8 cellular contexts compared by ENCODE assay signal in genomic region chr17:73228748-73229236, GRCh38. TPM values are rescaled to one million over a fixed set of nuclear protein-coding genes. Genes with fewer than 3 reads are reported as not detected.
A peak's percentile ranks its signal among the peaks of the same experiment; 100 is the strongest.
DNase-seq lines count a peak whose midpoint lies in the region; FAIRE-seq and TF ChIP-seq lines count a peak whose summit lies in the region.

No MANE protein-coding gene starts in this region.

- no peak overlapping the region for H3K56ac ChIP-seq in H1 (replicated peaks; ENCODE audit: insufficient read length, low read depth, low read length)

- H3K9ac ChIP-seq in H1 (replicated peaks in 1 of 4; ENCODE audit: extremely low read depth in 1 of 4, low read depth in 3 of 4, low read length in 3 of 4) = no peak overlapping the region

- TF ChIP-seq RAD21 in H1 (IDR thresholded peaks at IDR 0.05 in 1 of 2, conservative IDR thresholded peaks at IDR 0.05 in 1 of 2; ENCODE audit: low read depth in 2 of 2, low read length in 2 of 2) = no peak

- no peaks in the 10 kb centered on the region for H3K9me3 ChIP-seq in H1 (ENCODE audit: insufficient read depth in 2 of 2, low read depth in 1 of 2, low read length in 1 of 2)

- no peak overlapping the region for H4K5ac ChIP-seq in H1 (ENCODE audit: insufficient read length, low read depth, low read length)

- peak; percentile 95 for DNase-seq in AG08395 (ENCODE audit: low spot score)
- peak; percentile 68 for DNase-seq in GM12865 (ENCODE audit: low read depth)
- DNase-seq in HS-5 (ENCODE audit: low read depth) = peak; percentile 60
- peak; percentile 63 for DNase-seq in SW480 (ENCODE audit: low spot score)
- DNase-seq in H1 (ENCODE audit: low read depth in 1 of 2, low spot score in 2 of 2) = no peak
- DNase-seq in mesothelial cell of epicardium (ENCODE audit: low spot score in 2 of 2, unreplicated experiment in 2 of 2) = no peak
- DNase-seq in central memory CD4-positive, alpha-beta T cell = no peak
- DNase-seq in inferior parietal cortex (ENCODE audit: extremely low spot score) = no peak

- WGBS in H1 (ENCODE audit: extremely low coverage in 1 of 2, insufficient coverage in 1 of 2, insufficient read length in 1 of 2, insufficient replicate concordance in 2 of 2, low coverage in 1 of 2, low lambda C conversion rate in 2 of 2, missing lambda C conversion rate in 1 of 2), 2 experiments = 55% methylated on average over 2 of the region's 2 CpGs; no CpG with 5 or more reads in 1 of the 2 experiments

- H3K4me1 Mint-ChIP-seq in mesothelial cell of epicardium = peaks cover 55% of the 10 kb centered on the region

- no peak overlapping the region for H3K27ac Mint-ChIP-seq in mesothelial cell of epicardium

- no peak overlapping the region for H3K27ac ChIP-seq in H1 (ENCODE audit: low read depth, low read length)

- POLR2A ChIA-PET in H1 (lab: Charles Lee; ENCODE audit: partially characterized antibody) = interaction anchor here (1.2 to 2.3 kb wide), 2 partner anchors 12 to 22 kb away, joined by 4 to 13 read pairs; no protein-coding TSS in a partner anchor

- no peak overlapping the region for H4K8ac ChIP-seq in H1 (ENCODE audit: extremely low read depth, insufficient read depth, low read length)

- H2BK5ac ChIP-seq in H1 (ENCODE audit: low read depth, low read length) = no peak overlapping the region

- H4K91ac ChIP-seq in H1 (replicated peaks; ENCODE audit: insufficient read length, low read length) = no peak overlapping the region

- H3K4me2 ChIP-seq in H1 (ENCODE audit: insufficient read depth in 1 of 2, low read depth in 2 of 2, low read length in 2 of 2) = no peak overlapping the region

- no peaks in the 10 kb centered on the region for H3K36me3 Mint-ChIP-seq in mesothelial cell of epicardium

- no peak overlapping the region for H3K4ac ChIP-seq in H1 (replicated peaks; ENCODE audit: insufficient read length, low read depth, low read length)

- H2BK15ac ChIP-seq in H1 (ENCODE audit: low read length) = no peak overlapping the region

- H2AFZ ChIP-seq in H1 (ENCODE audit: low read length) = no peak overlapping the region

- H3K79me1 ChIP-seq in H1 (ENCODE audit: low read depth, low read length) = peaks cover 7% of the 10 kb centered on the region

- H3K23me2 ChIP-seq in H1 (ENCODE audit: low read depth, low read length) = peaks cover 6% of the 10 kb centered on the region

- H2BK12ac ChIP-seq in H1 (ENCODE audit: low read depth, low read length) = no peak overlapping the region

- H3K18ac ChIP-seq in H1 (ENCODE audit: extremely low read depth, low read length) = no peak overlapping the region

- peaks cover 2 to 8% of the 10 kb centered on the region in 2 experiments for H4K20me1 ChIP-seq in H1 (replicated peaks in 1 of 2; ENCODE audit: control insufficient read depth in 1 of 2, insufficient read depth in 2 of 2, low read length in 2 of 2)

- H3K9me3 Mint-ChIP-seq in mesothelial cell of epicardium = no peaks in the 10 kb centered on the region

- TF ChIP-seq CTCF in GM12865 (IDR thresholded peaks at IDR 0.05; ENCODE audit: insufficient read depth, low read depth, low read length, missing control alignments) = no peak
- no peak for TF ChIP-seq CTCF in H1 (IDR thresholded peaks at IDR 0.05; ENCODE audit: control extremely low read depth in 1 of 3, insufficient read depth in 1 of 3, low read depth in 1 of 3, low read length in 3 of 3)
- no peak for TF ChIP-seq CTCF in mesothelial cell of epicardium (IDR thresholded peaks at IDR 0.05; ENCODE audit: unreplicated experiment)

- no peak overlapping the region for H3K23ac ChIP-seq in H1 (ENCODE audit: insufficient read length)

- TF ChIP-seq EP300 in H1 (IDR thresholded peaks at IDR 0.05; ENCODE audit: borderline replicate concordance in 1 of 2, low read depth in 2 of 2, low read length in 2 of 2) = no peak

- no peak overlapping the region for H2BK120ac ChIP-seq in H1 (replicated peaks; ENCODE audit: low read depth, low read length)

- H3K79me2 ChIP-seq in H1 (ENCODE audit: control insufficient read depth in 1 of 2, insufficient read depth in 2 of 2, low read length in 2 of 2) = peaks cover 13 to 84% of the 10 kb centered on the region in 2 experiments

- peaks cover 0 to 3% (median 0%) of the 10 kb centered on the region in 4 experiments; a peak in 1 of 8 replicates for H3K36me3 ChIP-seq in H1 (ENCODE audit: control insufficient read depth in 2 of 4, insufficient read depth in 4 of 4, low read length in 3 of 4)

- FAIRE-seq in H1 (lab: Jason Lieb, UNC) = no peak

- CTCF ChIA-PET in H1 (lab: Charles Lee; ENCODE audit: partially characterized antibody) = interaction anchor here (1.0 to 2.2 kb wide), 10 partner anchors 9 to 502 kb away, joined by 3 to 7 read pairs (median 4); no protein-coding TSS in a partner anchor

- H3K4me3 Mint-ChIP-seq in mesothelial cell of epicardium = peak overlapping the region; percentile 0

- H2BK20ac ChIP-seq in H1 (ENCODE audit: low read length) = no peak overlapping the region

- peaks cover 2 to 14% (median 6%) of the 10 kb centered on the region in 4 experiments for H3K4me1 ChIP-seq in H1 (replicated peaks in 1 of 4; ENCODE audit: control insufficient read depth in 3 of 4, insufficient read depth in 4 of 4, low read length in 3 of 4)

- H3K27me3 Mint-ChIP-seq in mesothelial cell of epicardium (ENCODE audit: low read depth) = no peaks in the 10 kb centered on the region

- H2AK5ac ChIP-seq in H1 (ENCODE audit: low read depth, low read length) = no peak overlapping the region

- H3K4me3 ChIP-seq in GM12865 (ENCODE audit: low read depth, low read length) = no peak overlapping the region
- H3K4me3 ChIP-seq in H1 (ENCODE audit: extremely low read depth in 1 of 4, insufficient read depth in 2 of 4, low read depth in 3 of 4, low read length in 4 of 4) = no peak overlapping the region

- no peaks in the 10 kb centered on the region for H3K27me3 ChIP-seq in H1 (replicated peaks in 1 of 4; ENCODE audit: control insufficient read depth in 3 of 4, extremely low read depth in 1 of 4, insufficient read depth in 3 of 4, low read length in 3 of 4)

- TF ChIP-seq POLR2A in H1 (IDR thresholded peaks at IDR 0.05; ENCODE audit: control extremely low read depth in 1 of 2, low read depth in 2 of 2, low read length in 2 of 2) = no peak

- H3K14ac ChIP-seq in H1 (ENCODE audit: insufficient read length) = no peak overlapping the region

TF ChIP-seq in H1, 55 proteins besides CTCF, POLR2A, EP300 and RAD21 (continues in another document):
- TF ChIP-seq CTBP2 (IDR thresholded peaks at IDR 0.05; ENCODE audit: borderline replicate concordance, insufficient read depth, insufficient read length, low read length) = no peak
- TF ChIP-seq ATF2 (IDR thresholded peaks at IDR 0.05; ENCODE audit: low read length) = no peak
- no peak for TF ChIP-seq CREB1 (IDR thresholded peaks at IDR 0.05)
- no peak for TF ChIP-seq PHF8 (conservative IDR thresholded peaks at IDR 0.05; ENCODE audit: low read depth, low read length)
- no peak for TF ChIP-seq JUND (IDR thresholded peaks at IDR 0.05; ENCODE audit: low read length)
- no peak for TF ChIP-seq POU5F1 (IDR thresholded peaks at IDR 0.05; ENCODE audit: low read depth, low read length)
- TF ChIP-seq HDAC2 (IDR thresholded peaks at IDR 0.05; ENCODE audit: borderline replicate concordance in 1 of 2, low read depth in 2 of 2, low read length in 2 of 2) = no peak
- peak; percentile 92 for TF ChIP-seq BACH1 (IDR thresholded peaks at IDR 0.05; ENCODE audit: low read length)
- no peak for TF ChIP-seq SP2 (IDR thresholded peaks at IDR 0.05; ENCODE audit: low read length)
- no peak for TF ChIP-seq FOSL1 (IDR thresholded peaks at IDR 0.05; ENCODE audit: insufficient read depth, low read depth, low read length)
- peak; percentile 67; the same call in 1 of the 2 replicates for TF ChIP-seq MAFK (IDR thresholded peaks at IDR 0.05; ENCODE audit: low read depth, low read length)
- TF ChIP-seq SIN3A (conservative IDR thresholded peaks at IDR 0.05 in 1 of 2, IDR thresholded peaks at IDR 0.05 in 1 of 2; ENCODE audit: low read depth in 1 of 2, low read length in 2 of 2) = 0 out of 4 replicates have a peak, but pooled peaks of 1 of the 2 experiments have one; percentile 24
- no peak for TF ChIP-seq SP4 (IDR thresholded peaks at IDR 0.05; ENCODE audit: low read length)
- no peak for TF ChIP-seq EGR1 (IDR thresholded peaks at IDR 0.05; ENCODE audit: borderline replicate concordance, low read depth, low read length)

RNA-seq across cellular contexts. Expression of gene CPSF4L, which starts 32.9 kb away (rescaled TPM):
- not detected in 2 replicates for total RNA-seq in H1 (2021; fragmentation: NEBNext Ultra II Directional; extraction: Animal tissue kit (Norgen Biotek cat#: 25700))
- 0.28 TPM in 1 of 2 replicates, not detected in the other for polyA plus RNA-seq in H1 (2011; rRNA removed)
- not detected for polyA plus RNA-seq in H1 (2011; cell fraction: cytosol; rRNA removed)
- not detected for polyA plus RNA-seq in H1 (2011; cell fraction: nucleus; rRNA removed)
- not detected in 4 replicates for polyA plus RNA-seq in H1 (2012, experiment 1 of 2)
- polyA plus RNA-seq in H1 (2012, experiment 2 of 2) = not detected
- polyA plus RNA-seq in H1 (2013, experiment 1 of 2) = not detected
- polyA plus RNA-seq in H1 (2013, experiment 2 of 2) = not detected
- polyA minus RNA-seq in H1 (2011; rRNA and poly(A)+ RNA removed) = not detected in 2 replicates
- polyA minus RNA-seq in H1 (2011; cell fraction: cytosol; rRNA and poly(A)+ RNA removed) = not detected
- not detected for polyA minus RNA-seq in H1 (2011; cell fraction: nucleus; rRNA and poly(A)+ RNA removed)
- total RNA-seq in mesothelial cell of epicardium = 0.40 TPM in 1 of 3 replicates, not detected in the others

RNA-seq across cellular contexts. Expression of gene COG1, which starts 35.9 kb away (rescaled TPM):
- 18.7 and 19.5 TPM in 2 replicates for total RNA-seq in H1 (2021; fragmentation: NEBNext Ultra II Directional; extraction: Animal tissue kit (Norgen Biotek cat#: 25700))
- 11.0 and 13.7 TPM in 2 replicates for polyA plus RNA-seq in H1 (2011; rRNA removed)
- 11.4 TPM for polyA plus RNA-seq in H1 (2011; cell fraction: cytosol; rRNA removed)
- polyA plus RNA-seq in H1 (2011; cell fraction: nucleus; rRNA removed) = 33.9 TPM
- 18.7 to 20.9 TPM (median 19.7 TPM) in 4 replicates for polyA plus RNA-seq in H1 (2012, experiment 1 of 2)
- 13.1 TPM for polyA plus RNA-seq in H1 (2012, experiment 2 of 2)
- 23.1 TPM for polyA plus RNA-seq in H1 (2013, experiment 1 of 2)
- 17.5 TPM for polyA plus RNA-seq in H1 (2013, experiment 2 of 2)
- polyA minus RNA-seq in H1 (2011; rRNA and poly(A)+ RNA removed) = 23.3 and 24.9 TPM in 2 replicates
- 7.3 TPM for polyA minus RNA-seq in H1 (2011; cell fraction: cytosol; rRNA and poly(A)+ RNA removed)
- polyA minus RNA-seq in H1 (2011; cell fraction: nucleus; rRNA and poly(A)+ RNA removed) = 21.1 TPM
- total RNA-seq in mesothelial cell of epicardium = 44.0 to 50.4 TPM (median 47.6 TPM) in 3 replicates

Comparison
In these comparisons a context has a peak if more than half of its experiments do, and no peak if none do; other contexts are left out.
1. DNase-seq: peak in AG08395 (single experiment), GM12865 (single experiment), HS-5 (single experiment) and SW480 (single experiment); none in H1 (0 of 2), mesothelial cell of epicardium (0 of 2), central memory CD4-positive, alpha-beta T cell (single experiment) and inferior parietal cortex (single experiment).